20 cellular contexts compared by ENCODE assay signal in genomic region chr10:98516352-98516751, GRCh38.
DNase-seq lines count a peak whose midpoint lies in the region; ATAC-seq and TF ChIP-seq lines count a peak whose summit lies in the region.
"Had no signal": no experiment of that assay in that cellular context is flagged by ENCODE, and none has a peak within 500 bp of the region (broad histone marks: within the 10 kb centered on the region; RNA-seq: fewer than 3 reads in every experiment).

No MANE protein-coding gene starts in this region.

- H3K4ac ChIP-seq in mesendoderm (ENCODE audit: low read depth, low read length), result no peak overlapping the region

- H3K79me2 ChIP-seq in mesendoderm (ENCODE audit: control insufficient read depth, insufficient read depth, low read length), result no peaks in the 10 kb centered on the region

- H3K56ac ChIP-seq in mesendoderm (ENCODE audit: low read length), result peak overlapping the region; percentile 40

- no peak overlapping the region for H2AK5ac ChIP-seq in mesendoderm (ENCODE audit: low read length)

- H3K4me2 ChIP-seq in mesendoderm (ENCODE audit: low read length), result no peak overlapping the region
- H3K4me2 ChIP-seq: BLaER1 treated with 17β-estradiol and CSF1 and Interleukin-3, amounts not matched to agents 10 nM and 100 nM had no signal

- no peak overlapping the region for H3K23ac ChIP-seq in mesendoderm (ENCODE audit: low read length)

- H3K9me3 ChIP-seq in adipocyte (ENCODE audit: control insufficient read depth, low read length), result no peaks in the 10 kb centered on the region
- H3K9me3 ChIP-seq: HAP-1 had no signal

- H3K4me3 ChIP-seq in AG10803 (ENCODE audit: low read length) (no peak overlapping the region), adipocyte (ENCODE audit: low read length) (no peak overlapping the region), mesendoderm (ENCODE audit: low read length) (no peak overlapping the region)
- H3K4me3 ChIP-seq: BLaER1 treated with 17β-estradiol and CSF1 and Interleukin-3, amounts not matched to agents 10 nM and 100 nM; HAP-1; K562 had no signal

- peaks cover 22 to 33% of the 10 kb centered on the region in 2 donors for H3K27me3 Mint-ChIP-seq in T-cell

- H3K36me3 ChIP-seq in adipocyte (ENCODE audit: control insufficient read depth, insufficient read depth, low read length, severe bottlenecking), result no peaks in the 10 kb centered on the region
- H3K36me3 ChIP-seq in mesendoderm (ENCODE audit: control insufficient read depth, insufficient read depth, low read length), result no peaks in the 10 kb centered on the region
- H3K36me3 ChIP-seq: BLaER1 treated with 17β-estradiol and CSF1 and Interleukin-3, amounts not matched to agents 10 nM and 100 nM; HAP-1 had no signal

- no peak overlapping the region for H2BK15ac ChIP-seq in mesendoderm (replicated peaks; ENCODE audit: low read depth)

- H4K5ac ChIP-seq in mesendoderm (ENCODE audit: low read length), result no peak overlapping the region

- H3K79me1 ChIP-seq in mesendoderm (ENCODE audit: low read length), result no peaks in the 10 kb centered on the region

- peak; percentile 16 for DNase-seq in AG10803 (ENCODE audit: low read depth)
- peak; percentile 19 for DNase-seq in ELF-1 (ENCODE audit: low read depth, low spot score)
- peak; percentile 54 for DNase-seq in adipocyte (ENCODE audit: low read depth)
- peak; percentile 80 for DNase-seq in mesendoderm
- DNase-seq in NCI-H2171 (lab: John Stamatoyannopoulos, UW), result no peak
- no peak for DNase-seq in NCI-H2196 (lab: John Stamatoyannopoulos, UW; ENCODE audit: unreplicated experiment)
- no peak for DNase-seq in T-cell
- DNase-seq: CD8-positive, alpha-beta memory T cell; DMS53; NCI-H1105 treated with DMSO at 0.1 percent for 48 hours; NCI-H1694 treated with DMSO at 0.1 percent for 48 hours; NCI-H345; NCI-H524 treated with DMSO at 0.1 percent for 48 hours; PC-3; SIG-M5 had no signal

- H3K36me3 Mint-ChIP-seq in T-cell, result no peaks in the 10 kb centered on the region
- H3K36me3 Mint-ChIP-seq: CD8-positive, alpha-beta memory T cell had no signal

- H2BK5ac ChIP-seq in mesendoderm (ENCODE audit: low read length), result no peak overlapping the region

- POLR2A ChIA-PET in T-cell (lab: Charles Lee), result no interaction called here

- H3K9me3 Mint-ChIP-seq in T-cell, result no peaks in the 10 kb centered on the region

- TF ChIP-seq CTCF in AG10803 (conservative IDR thresholded peaks at IDR 0.05; ENCODE audit: low read length), result no peak

- H2BK120ac ChIP-seq in mesendoderm (ENCODE audit: low read depth, low read length), result no peak overlapping the region

- CTCF ChIA-PET in T-cell (lab: Charles Lee), result no interaction called here

- ATAC-seq in GM21447 (IDR thresholded peaks at IDR 0.05; ENCODE audit: unreplicated experiment), result no peak
- no peak for ATAC-seq in T-cell (replicated peaks in 1 of 4)
- ATAC-seq: K562, PC-3 had no signal

- H4K8ac ChIP-seq in mesendoderm (ENCODE audit: low read depth, low read length), result peak overlapping the region; percentile 28

- no peak overlapping the region for H3K27ac Mint-ChIP-seq in T-cell
- H3K27ac Mint-ChIP-seq: CD8-positive, alpha-beta memory T cell had no signal

- H3K27ac ChIP-seq in mesendoderm (ENCODE audit: low read depth, low read length), result peak overlapping the region; percentile 11
- H3K27ac ChIP-seq: BLaER1 treated with 17β-estradiol and CSF1 and Interleukin-3, amounts not matched to agents 10 nM and 100 nM; RWPE1 had no signal

- no peak overlapping the region for H3K4me3 Mint-ChIP-seq in T-cell
- H3K4me3 Mint-ChIP-seq: CD8-positive, alpha-beta memory T cell had no signal

- no peaks in the 10 kb centered on the region for H3K4me1 Mint-ChIP-seq in T-cell
- H3K4me1 Mint-ChIP-seq: CD8-positive, alpha-beta memory T cell had no signal

- H3K9ac ChIP-seq in adipocyte (ENCODE audit: low read length), result peak overlapping the region; percentile 57
- no peak overlapping the region for H3K9ac ChIP-seq in mesendoderm (ENCODE audit: low read length)
- H3K9ac ChIP-seq: BLaER1 treated with 17β-estradiol and CSF1 and Interleukin-3, amounts not matched to agents 10 nM and 100 nM had no signal

- H3K27me3 ChIP-seq in adipocyte (replicated peaks; ENCODE audit: control insufficient read depth, insufficient read depth, low read length), result no peaks in the 10 kb centered on the region
- H3K27me3 ChIP-seq in mesendoderm (ENCODE audit: insufficient read depth, low read length, poor library complexity), result no peaks in the 10 kb centered on the region
- H3K27me3 ChIP-seq: BLaER1 treated with 17β-estradiol and CSF1 and Interleukin-3, amounts not matched to agents 10 nM and 100 nM had no signal

- peaks cover 15% of the 10 kb centered on the region for H3K4me1 ChIP-seq in adipocyte (ENCODE audit: control insufficient read depth, insufficient read depth, low read length)
- peaks cover 4% of the 10 kb centered on the region for H3K4me1 ChIP-seq in mesendoderm (ENCODE audit: control insufficient read depth, low read depth, low read length)
- H3K4me1 ChIP-seq: BLaER1 treated with 17β-estradiol and CSF1 and Interleukin-3, amounts not matched to agents 10 nM and 100 nM; HAP-1 had no signal

- no CpG with 5 or more reads among the region's 2 CpGs for WGBS in mesendoderm (ENCODE audit: extremely low coverage, insufficient coverage, low lambda C conversion rate)

- H3K18ac ChIP-seq in mesendoderm (ENCODE audit: low read length), result peak overlapping the region; percentile 56

Comparison
In these comparisons a context has a peak if more than half of its experiments do, and no peak if none do; other contexts are left out.
1. DNase-seq: peak in AG10803 (single experiment), ELF-1 (single experiment), adipocyte (single experiment) and mesendoderm (single experiment); none in NCI-H2171 (single experiment), NCI-H2196 (single experiment) and T-cell (0 of 34).